Comparison of ENCODE assay signal across 1 cellular context in genomic region chr10:103761075-103761920, GRCh38.
A peak's percentile ranks its signal among the peaks of the same experiment; 100 is the strongest.
TF ChIP-seq lines count a peak whose summit lies in the region.

No MANE protein-coding gene starts in this region.

TF ChIP-seq in HCT116, 20 proteins besides CTCF, POLR2A, EP300 and RAD21 (continued from another document):
- TF ChIP-seq ELF1 (IDR thresholded peaks at IDR 0.05; ENCODE audit: borderline replicate concordance, low read depth), result no peak
- no peak for TF ChIP-seq EZH2phosphoT487 (IDR thresholded peaks at IDR 0.05; ENCODE audit: borderline replicate concordance)
- TF ChIP-seq ATF3 (IDR thresholded peaks at IDR 0.05), result no peak
- no peak for TF ChIP-seq ZBTB33 (IDR thresholded peaks at IDR 0.05; ENCODE audit: extremely low read depth, insufficient replicate concordance, low read length)
- no peak for TF ChIP-seq REST (IDR thresholded peaks at IDR 0.05; ENCODE audit: low read depth)
- TF ChIP-seq ZFX (IDR thresholded peaks at IDR 0.05), result no peak
- no peak for TF ChIP-seq CEBPB (IDR thresholded peaks at IDR 0.05; ENCODE audit: low read depth)
- TF ChIP-seq EGR1 (IDR thresholded peaks at IDR 0.05; ENCODE audit: low read depth), result peak; percentile 91
- TF ChIP-seq ZNF274 (IDR thresholded peaks at IDR 0.05; ENCODE audit: low read depth, low read length), result no peak
- no peak for TF ChIP-seq POLR2AphosphoS5 (IDR thresholded peaks at IDR 0.05; ENCODE audit: low read depth, low read length)
- peak; percentile 39; the same call in 1 of the 2 replicates for TF ChIP-seq SP1 (IDR thresholded peaks at IDR 0.05; ENCODE audit: low read depth)
- no peak for TF ChIP-seq FOSL1 (IDR thresholded peaks at IDR 0.05; ENCODE audit: low read depth)
